Comparison of ENCODE assay signal across 1 cellular context in the genomic region with DNA sequence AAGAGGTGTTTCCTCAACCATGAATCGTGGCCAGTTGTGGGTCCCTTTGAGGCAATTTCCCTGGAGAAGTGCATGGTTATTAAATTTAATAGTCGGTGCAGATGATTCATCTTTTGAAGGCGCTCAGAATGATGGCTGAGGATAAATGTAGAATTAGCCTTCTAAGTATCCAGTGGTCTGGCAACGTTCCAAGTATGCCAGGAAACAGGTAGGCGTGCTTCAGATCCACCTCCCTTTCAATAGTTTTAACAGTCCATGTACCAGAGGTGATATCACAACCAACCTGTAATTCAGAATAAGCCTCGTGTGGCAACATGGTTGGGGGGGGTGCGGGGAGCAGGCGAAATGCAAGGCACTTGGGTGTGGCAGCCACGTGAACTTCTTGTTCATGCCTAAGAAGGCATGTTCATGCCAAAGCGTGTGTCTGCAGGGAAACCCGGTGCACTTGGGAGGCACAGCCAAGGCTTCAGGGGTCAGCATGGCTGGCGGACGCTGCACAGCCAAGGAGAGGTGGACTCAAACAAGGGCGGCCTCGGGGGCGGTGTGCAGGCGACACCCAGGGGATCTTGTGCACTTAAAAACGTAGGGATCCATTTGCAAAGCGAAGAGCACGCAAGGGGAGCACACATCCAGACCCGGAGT.
TF ChIP-seq lines count a peak whose summit lies in the region.

No MANE protein-coding gene starts in this region.

TF ChIP-seq in IMR-90, 13 proteins besides CTCF, POLR2A, EP300 and RAD21 (continued from another document):
- TF ChIP-seq, protein P1, sequence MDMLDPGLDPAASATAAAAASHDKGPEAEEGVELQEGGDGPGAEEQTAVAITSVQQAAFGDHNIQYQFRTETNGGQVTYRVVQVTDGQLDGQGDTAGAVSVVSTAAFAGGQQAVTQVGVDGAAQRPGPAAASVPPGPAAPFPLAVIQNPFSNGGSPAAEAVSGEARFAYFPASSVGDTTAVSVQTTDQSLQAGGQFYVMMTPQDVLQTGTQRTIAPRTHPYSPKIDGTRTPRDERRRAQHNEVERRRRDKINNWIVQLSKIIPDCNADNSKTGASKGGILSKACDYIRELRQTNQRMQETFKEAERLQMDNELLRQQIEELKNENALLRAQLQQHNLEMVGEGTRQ (IDR thresholded peaks at IDR 0.05; ENCODE audit: low read depth, low read length): no peak
- no peak for TF ChIP-seq RFX5 (IDR thresholded peaks at IDR 0.05; ENCODE audit: low read depth, low read length)
- TF ChIP-seq MAZ (IDR thresholded peaks at IDR 0.05; ENCODE audit: borderline replicate concordance, low read depth, low read length): no peak
- no peak for TF ChIP-seq MAFK (IDR thresholded peaks at IDR 0.05; ENCODE audit: low read depth, low read length)
- TF ChIP-seq CHD1 (IDR thresholded peaks at IDR 0.05; ENCODE audit: low read depth, low read length): no peak
